Comparison of ENCODE assay signal across 1 cellular context in genomic region chr10:3192856-3193635, GRCh38.
TF ChIP-seq lines count a peak whose summit lies in the region.

No MANE protein-coding gene starts in this region.

TF ChIP-seq in H1, 55 proteins besides CTCF, POLR2A, EP300 and RAD21 (continued from another document):
- TF ChIP-seq CHD7 (IDR thresholded peaks at IDR 0.05; ENCODE audit: insufficient replicate concordance, low read length) (no peak), CREB1 (IDR thresholded peaks at IDR 0.05) (no peak), USF2 (IDR thresholded peaks at IDR 0.05; ENCODE audit: low read length) (no peak), MAFK (IDR thresholded peaks at IDR 0.05; ENCODE audit: low read depth, low read length) (no peak), PHF8 (conservative IDR thresholded peaks at IDR 0.05; ENCODE audit: low read depth, low read length) (no peak)
